In genomic region chr4:73277201-73277600, GRCh38 we compare ENCODE assay signal across 8 cellular contexts.
"Had no signal": no experiment of that assay in that cellular context is flagged by ENCODE, and none has a peak within 500 bp of the region (broad histone marks: within the 10 kb centered on the region; RNA-seq: fewer than 3 reads in every experiment).

No MANE protein-coding gene starts in this region.

- H3K27me3 Mint-ChIP-seq: IgD-negative memory B cell had no signal

- DNase-seq: IMR-90, KBM-7, KG1 had no signal

- H3K9ac ChIP-seq: KMS-11 had no signal

- H3K27ac Mint-ChIP-seq: IgD-negative memory B cell had no signal

- H3K27ac ChIP-seq: HL-60, KMS-11 had no signal

- H3K4me2 ChIP-seq: KMS-11 had no signal

- H3K4me3 Mint-ChIP-seq: IgD-negative memory B cell had no signal

- FAIRE-seq: HepG2, HTR-8/SVneo had no signal

- ATAC-seq: HepG2 had no signal
